In the genomic region with DNA sequence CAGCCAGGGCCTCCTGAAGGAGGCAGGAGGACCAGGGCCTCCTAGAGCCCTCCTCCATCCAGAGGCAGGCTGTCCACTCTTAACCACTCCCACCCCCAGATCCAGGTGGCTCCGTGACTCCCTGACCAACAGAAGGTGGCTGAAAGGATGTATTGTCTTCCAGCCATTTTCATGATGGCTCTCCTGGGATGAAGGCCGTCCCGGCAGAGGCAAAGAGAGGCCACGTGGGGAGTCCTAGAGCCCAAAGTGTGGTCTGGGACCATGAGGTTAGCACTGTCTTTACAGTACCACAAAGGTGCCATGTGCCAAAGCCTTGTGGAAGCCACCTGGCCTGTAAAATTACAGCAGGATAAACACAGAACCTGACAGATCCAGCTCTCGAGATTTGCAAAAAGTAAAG, we compare ENCODE assay signal across 1 cellular context.
TF ChIP-seq lines count a peak whose summit lies in the region.

No MANE protein-coding gene starts in this region.

TF ChIP-seq in GM23338, 12 proteins besides CTCF, POLR2A, EP300 and RAD21 (continued from another document):
- TF ChIP-seq, protein P1, sequence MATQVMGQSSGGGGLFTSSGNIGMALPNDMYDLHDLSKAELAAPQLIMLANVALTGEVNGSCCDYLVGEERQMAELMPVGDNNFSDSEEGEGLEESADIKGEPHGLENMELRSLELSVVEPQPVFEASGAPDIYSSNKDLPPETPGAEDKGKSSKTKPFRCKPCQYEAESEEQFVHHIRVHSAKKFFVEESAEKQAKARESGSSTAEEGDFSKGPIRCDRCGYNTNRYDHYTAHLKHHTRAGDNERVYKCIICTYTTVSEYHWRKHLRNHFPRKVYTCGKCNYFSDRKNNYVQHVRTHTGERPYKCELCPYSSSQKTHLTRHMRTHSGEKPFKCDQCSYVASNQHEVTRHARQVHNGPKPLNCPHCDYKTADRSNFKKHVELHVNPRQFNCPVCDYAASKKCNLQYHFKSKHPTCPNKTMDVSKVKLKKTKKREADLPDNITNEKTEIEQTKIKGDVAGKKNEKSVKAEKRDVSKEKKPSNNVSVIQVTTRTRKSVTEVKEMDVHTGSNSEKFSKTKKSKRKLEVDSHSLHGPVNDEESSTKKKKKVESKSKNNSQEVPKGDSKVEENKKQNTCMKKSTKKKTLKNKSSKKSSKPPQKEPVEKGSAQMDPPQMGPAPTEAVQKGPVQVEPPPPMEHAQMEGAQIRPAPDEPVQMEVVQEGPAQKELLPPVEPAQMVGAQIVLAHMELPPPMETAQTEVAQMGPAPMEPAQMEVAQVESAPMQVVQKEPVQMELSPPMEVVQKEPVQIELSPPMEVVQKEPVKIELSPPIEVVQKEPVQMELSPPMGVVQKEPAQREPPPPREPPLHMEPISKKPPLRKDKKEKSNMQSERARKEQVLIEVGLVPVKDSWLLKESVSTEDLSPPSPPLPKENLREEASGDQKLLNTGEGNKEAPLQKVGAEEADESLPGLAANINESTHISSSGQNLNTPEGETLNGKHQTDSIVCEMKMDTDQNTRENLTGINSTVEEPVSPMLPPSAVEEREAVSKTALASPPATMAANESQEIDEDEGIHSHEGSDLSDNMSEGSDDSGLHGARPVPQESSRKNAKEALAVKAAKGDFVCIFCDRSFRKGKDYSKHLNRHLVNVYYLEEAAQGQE (IDR thresholded peaks at IDR 0.05; ENCODE audit: unreplicated experiment), result no peak
